ENCODE assay signal across 21 cellular contexts in the genomic region with DNA sequence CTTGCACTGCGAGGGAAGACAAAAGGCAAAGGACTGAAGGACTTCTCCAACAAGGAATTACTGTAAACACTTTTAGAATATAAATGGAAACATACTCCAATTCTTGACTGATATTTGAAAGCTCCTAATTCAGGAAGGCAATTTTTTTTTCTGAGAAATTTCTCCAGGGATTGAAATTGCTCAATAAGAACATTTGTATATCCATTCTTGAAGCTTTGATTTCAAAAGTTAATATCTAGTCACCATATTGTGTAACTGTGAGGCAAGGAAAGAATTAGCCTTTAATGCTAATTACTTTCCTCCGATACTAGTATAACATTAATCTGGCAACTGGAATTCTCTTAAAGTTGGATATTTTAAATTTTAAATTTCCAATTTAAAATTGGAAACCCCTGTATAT.
DNase-seq lines count a peak whose midpoint lies in the region; ATAC-seq and TF ChIP-seq lines count a peak whose summit lies in the region.
"Had no signal": no experiment of that assay in that cellular context is flagged by ENCODE, and none has a peak within 500 bp of the region (broad histone marks: within the 10 kb centered on the region; RNA-seq: fewer than 3 reads in every experiment).

No MANE protein-coding gene starts in this region.

- H3K27ac ChIP-seq in aorta (ENCODE audit: low read depth in 1 of 2, low read length in 2 of 2), result no peak overlapping the region

- intact Hi-C loops in aorta (cut with DNase I), result no loop called here

- peak; percentile 48 for ATAC-seq in aorta (ENCODE audit: low FRiP score)
- ATAC-seq in stimulated activated naive CD8-positive, alpha-beta T cell treated with anti-CD3 and anti-CD28 coated beads, Interleukin-15, amount 100 ng/mL, for 72 hours, result no peak

- no peaks in the 10 kb centered on the region for H3K27me3 Mint-ChIP-seq in stimulated activated naive CD8-positive, alpha-beta T cell treated with anti-CD3 and anti-CD28 coated beads, Interleukin-15, amount 100 ng/mL, for 72 hours
- H3K27me3 Mint-ChIP-seq: IgD-negative memory B cell had no signal

- no peaks in the 10 kb centered on the region for H3K4me1 ChIP-seq in aorta (ENCODE audit: control insufficient read depth in 1 of 2, insufficient read depth in 2 of 2, low read length in 2 of 2)

- H3K9me3 ChIP-seq in aorta (ENCODE audit: control insufficient read depth, low read length), result peaks cover 2% of the 10 kb centered on the region

- TF ChIP-seq CTCF in cardiac fibroblast (IDR thresholded peaks at IDR 0.05; ENCODE audit: low read depth, low read length), result no peak
- TF ChIP-seq CTCF in fibroblast of villous mesenchyme (IDR thresholded peaks at IDR 0.05; ENCODE audit: insufficient read depth, low read depth, low read length), result no peak

- no peaks in the 10 kb centered on the region for H3K36me3 ChIP-seq in aorta (ENCODE audit: control insufficient read depth in 1 of 2, insufficient read depth in 2 of 2, low read length in 1 of 2)

- WGBS in aorta, 2 donors, result 94% methylated on average over 2 of the region's 2 CpGs

- H3K4me3 Mint-ChIP-seq in stimulated activated naive CD8-positive, alpha-beta T cell treated with anti-CD3 and anti-CD28 coated beads, Interleukin-15, amount 100 ng/mL, for 72 hours, result no peak overlapping the region
- H3K4me3 Mint-ChIP-seq: CD14-positive monocyte, HFFc6, IgD-negative memory B cell had no signal

- H3K9me3 Mint-ChIP-seq in stimulated activated naive CD8-positive, alpha-beta T cell treated with anti-CD3 and anti-CD28 coated beads, Interleukin-15, amount 100 ng/mL, for 72 hours, result peaks cover 0 to 5% of the 10 kb centered on the region in 2 donors
- H3K9me3 Mint-ChIP-seq: HFFc6, IgD-negative memory B cell had no signal

- no peak overlapping the region for H3K4me3 ChIP-seq in cardiac fibroblast (replicated peaks in 1 of 2; ENCODE audit: low read depth in 2 of 2, low read length in 2 of 2)
- no peak overlapping the region for H3K4me3 ChIP-seq in fibroblast of villous mesenchyme (ENCODE audit: low read depth, low read length)
- H3K4me3 ChIP-seq in aorta (ENCODE audit: low read length in 2 of 2), result no peak overlapping the region

- H3K4me1 Mint-ChIP-seq in stimulated activated naive CD8-positive, alpha-beta T cell treated with anti-CD3 and anti-CD28 coated beads, Interleukin-15, amount 100 ng/mL, for 72 hours, result no peaks in the 10 kb centered on the region
- H3K4me1 Mint-ChIP-seq: CD14-positive monocyte, IgD-negative memory B cell had no signal

- DNase-seq in GM03348 (ENCODE audit: low spot score), result peak; percentile 3
- peak; percentile 52 to 68 for DNase-seq in cardiac fibroblast (ENCODE audit: low read depth in 2 of 2)
- DNase-seq in fibroblast of villous mesenchyme (ENCODE audit: low read depth), result peak; percentile 41
- DNase-seq in aorta, result no peak
- no peak for DNase-seq in NCI-H524 treated with DMSO at 0.1 percent for 48 hours (lab: John Stamatoyannopoulos, UW)
- DNase-seq in stimulated activated naive CD8-positive, alpha-beta T cell treated with anti-CD3 and anti-CD28 coated beads, Interleukin-15, amount 100 ng/mL, for 72 hours, result no peak
- DNase-seq in medulla oblongata (ENCODE audit: extremely low spot score), result no peak
- DNase-seq: DND-41; H7; HFFc6; Karpas-422; MM.1S; NCI-H1092; NCI-H2029; NCI-H2171; NCI-H446 treated with DMSO at 0.1 percent for 48 hours; NK-92 treated with Interleukin-12 subunit alpha and Interleukin-12 subunit beta, amount 100 ng/mL, for 24 hours; OCI-M1; Right ventricle myocardium superior had no signal

- H3K27ac Mint-ChIP-seq in stimulated activated naive CD8-positive, alpha-beta T cell treated with anti-CD3 and anti-CD28 coated beads, Interleukin-15, amount 100 ng/mL, for 72 hours, result no peak overlapping the region
- H3K27ac Mint-ChIP-seq: CD14-positive monocyte, HFFc6, IgD-negative memory B cell had no signal

- H3K27me3 ChIP-seq in aorta (ENCODE audit: control insufficient read depth in 1 of 2, insufficient read depth in 2 of 2, low read length in 1 of 2), result no peaks in the 10 kb centered on the region

Comparison
In these comparisons a context has a peak if more than half of its experiments do, and no peak if none do; other contexts are left out.
1. DNase-seq: peak in GM03348 (single experiment), cardiac fibroblast (2 of 2) and fibroblast of villous mesenchyme (single experiment); none in aorta (0 of 2), NCI-H524 treated with DMSO at 0.1 percent for 48 hours (single experiment), stimulated activated naive CD8-positive, alpha-beta T cell treated with anti-CD3 and anti-CD28 coated beads, Interleukin-15, amount 100 ng/mL, for 72 hours (0 of 2) and medulla oblongata (single experiment).